In genomic region chr6:70108230-70108629, GRCh38 we compare ENCODE assay signal across 8 cellular contexts.
DNase-seq lines count a peak whose midpoint lies in the region; ATAC-seq and TF ChIP-seq lines count a peak whose summit lies in the region.

No MANE protein-coding gene starts in this region.

- H3K27me3 ChIP-seq in SJCRH30 = no peaks in the 10 kb centered on the region
- H3K27me3 ChIP-seq in gastrocnemius medialis = no peaks in the 10 kb centered on the region

- in situ Hi-C loops in ACHN (cut with HindIII; ENCODE audit: low pct_ligation_motif_present, low pct_unique_long_range_greater_than_20kb, low sequenced_read_pairs) (no loop called here), gastrocnemius medialis (cut with MboI; ENCODE audit: low sequenced_read_pairs in 4 of 4) (loop anchor here (5.0 to 25.0 kb wide), 3 partner anchors 271 to 396 kb away; no protein-coding TSS in a partner anchor)

- no peaks in the 10 kb centered on the region for H3K9me3 Mint-ChIP-seq in activated naive CD8-positive, alpha-beta T cell treated with anti-CD3 and anti-CD28 coated beads for 36 hours

- no peak overlapping the region for H3K4me3 Mint-ChIP-seq in activated naive CD8-positive, alpha-beta T cell treated with anti-CD3 and anti-CD28 coated beads for 36 hours

- no peaks in the 10 kb centered on the region for H3K4me1 Mint-ChIP-seq in activated naive CD8-positive, alpha-beta T cell treated with anti-CD3 and anti-CD28 coated beads for 36 hours

- peaks cover 17% of the 10 kb centered on the region for H3K27me3 Mint-ChIP-seq in activated naive CD8-positive, alpha-beta T cell treated with anti-CD3 and anti-CD28 coated beads for 36 hours

- DNase-seq in ACHN (peak; percentile 31), GM12864 (ENCODE audit: low read depth) (peak; percentile 39), HT1080 (ENCODE audit: low read depth) (peak; percentile 33), SJCRH30 (peak; percentile 28 to 88), fibroblast of villous mesenchyme (ENCODE audit: low read depth) (peak; percentile 39), gastrocnemius medialis (no peak), COLO668 (lab: John Stamatoyannopoulos, UW; ENCODE audit: unreplicated experiment) (no peak)
- no peak for DNase-seq in activated naive CD8-positive, alpha-beta T cell treated with anti-CD3 and anti-CD28 coated beads for 36 hours

- H3K27ac ChIP-seq in SJCRH30 (no peak overlapping the region), gastrocnemius medialis (no peak overlapping the region)

- H3K9me3 ChIP-seq in SJCRH30 (replicated peaks) (no peaks in the 10 kb centered on the region), gastrocnemius medialis (no peaks in the 10 kb centered on the region)

- no peaks in the 10 kb centered on the region for H3K36me3 Mint-ChIP-seq in activated naive CD8-positive, alpha-beta T cell treated with anti-CD3 and anti-CD28 coated beads for 36 hours

- no peak overlapping the region for H3K4me3 ChIP-seq in GM12864 (ENCODE audit: low read depth, low read length)
- H3K4me3 ChIP-seq in SJCRH30 = no peak overlapping the region
- H3K4me3 ChIP-seq in fibroblast of villous mesenchyme (ENCODE audit: low read depth, low read length) = no peak overlapping the region
- H3K4me3 ChIP-seq in gastrocnemius medialis = no peak overlapping the region

- ATAC-seq in gastrocnemius medialis = no peak

- H3K36me3 ChIP-seq in SJCRH30 (no peaks in the 10 kb centered on the region), gastrocnemius medialis (no peaks in the 10 kb centered on the region)

- H3K27ac Mint-ChIP-seq in activated naive CD8-positive, alpha-beta T cell treated with anti-CD3 and anti-CD28 coated beads for 36 hours = no peak overlapping the region

- no peak for TF ChIP-seq POLR2A in gastrocnemius medialis (IDR thresholded peaks at IDR 0.05)

- peaks cover 54% of the 10 kb centered on the region for H3K4me1 ChIP-seq in SJCRH30
- no peaks in the 10 kb centered on the region for H3K4me1 ChIP-seq in gastrocnemius medialis

- TF ChIP-seq CTCF in GM12864 (IDR thresholded peaks at IDR 0.05; ENCODE audit: low read depth, low read length, missing control alignments) (peak; percentile 57), fibroblast of villous mesenchyme (IDR thresholded peaks at IDR 0.05; ENCODE audit: insufficient read depth, low read depth, low read length) (peak; percentile 66), gastrocnemius medialis (IDR thresholded peaks at IDR 0.05 in 4 of 5, conservative IDR thresholded peaks at IDR 0.05 in 1 of 5) (peak in 4 of 5 experiments; percentile 21 to 65 (median 54))

- intact Hi-C loops in gastrocnemius medialis (cut with DNase I; ENCODE audit: low total_unique reads) = loop anchor here (1.0 kb wide), 1 partner anchor 272 kb away; no protein-coding TSS in a partner anchor

Comparison
In these comparisons a context has a peak if more than half of its experiments do, and no peak if none do; other contexts are left out.
1. DNase-seq: peak in ACHN (single experiment), GM12864 (single experiment), HT1080 (single experiment), SJCRH30 (2 of 2) and fibroblast of villous mesenchyme (single experiment); none in gastrocnemius medialis (0 of 2), COLO668 (single experiment) and activated naive CD8-positive, alpha-beta T cell treated with anti-CD3 and anti-CD28 coated beads for 36 hours (single experiment).
2. Peak in every context shown above with its lines, with median percentiles within 50 percentile points of each other: CTCF ChIP-seq.